Comparison of ENCODE assay signal across 20 cellular contexts in genomic region chr13:80577285-80577684, GRCh38.
A peak's percentile ranks its signal among the peaks of the same experiment; 100 is the strongest.
DNase-seq lines count a peak whose midpoint lies in the region; ATAC-seq, FAIRE-seq and TF ChIP-seq lines count a peak whose summit lies in the region.
"Had no signal": no experiment of that assay in that cellular context is flagged by ENCODE, and none has a peak within 500 bp of the region (broad histone marks: within the 10 kb centered on the region; RNA-seq: fewer than 3 reads in every experiment).

No MANE protein-coding gene starts in this region.

- no peak overlapping the region for H2BK20ac ChIP-seq in H1 (ENCODE audit: low read length)

- no peak for TF ChIP-seq POLR2A in H1 (IDR thresholded peaks at IDR 0.05; ENCODE audit: control extremely low read depth in 1 of 2, low read depth in 2 of 2, low read length in 2 of 2)

- POLR2A ChIA-PET in H1 (lab: Charles Lee; ENCODE audit: partially characterized antibody) = no interaction called here

- H2BK120ac ChIP-seq in H1 (replicated peaks; ENCODE audit: low read depth, low read length) (no peak overlapping the region), mesendoderm (ENCODE audit: low read depth, low read length) (no peak overlapping the region)

- no peak overlapping the region for H2AK5ac ChIP-seq in H1 (ENCODE audit: low read depth, low read length)
- no peak overlapping the region for H2AK5ac ChIP-seq in mesendoderm (ENCODE audit: low read length)

- H3K18ac ChIP-seq in H1 (ENCODE audit: extremely low read depth, low read length) (no peak overlapping the region), mesendoderm (ENCODE audit: low read length) (no peak overlapping the region)

- peak in 1 of 2 experiments; percentile 37; a peak in 1 of 4 replicates for TF ChIP-seq RAD21 in H1 (IDR thresholded peaks at IDR 0.05 in 1 of 2, conservative IDR thresholded peaks at IDR 0.05 in 1 of 2; ENCODE audit: low read depth in 2 of 2, low read length in 2 of 2)

- H3K56ac ChIP-seq in H1 (replicated peaks; ENCODE audit: insufficient read length, low read depth, low read length) (no peak overlapping the region), mesendoderm (ENCODE audit: low read length) (no peak overlapping the region)

- no peaks in the 10 kb centered on the region for H3K23me2 ChIP-seq in H1 (ENCODE audit: low read depth, low read length)

- H3K4me1 ChIP-seq in H1 (replicated peaks in 1 of 4; ENCODE audit: control insufficient read depth in 3 of 4, insufficient read depth in 4 of 4, low read length in 3 of 4) (no peaks in the 10 kb centered on the region; a peak in 2 of 7 replicates), mesendoderm (ENCODE audit: control insufficient read depth, low read depth, low read length) (no peaks in the 10 kb centered on the region), foreskin keratinocyte (no peaks in the 10 kb centered on the region)
- H3K4me1 ChIP-seq: BLaER1, HAP-1, SJSA1 had no signal

- no peak overlapping the region for H3K27ac ChIP-seq in H1 (ENCODE audit: low read depth, low read length)
- no peak overlapping the region for H3K27ac ChIP-seq in mesendoderm (ENCODE audit: low read depth, low read length)
- H3K27ac ChIP-seq in foreskin keratinocyte = no peak overlapping the region
- H3K27ac ChIP-seq: BLaER1, SJSA1 had no signal

- H2BK15ac ChIP-seq in H1 (ENCODE audit: low read length) = no peak overlapping the region
- no peak overlapping the region for H2BK15ac ChIP-seq in mesendoderm (replicated peaks; ENCODE audit: low read depth)

- no peak overlapping the region for H3K14ac ChIP-seq in H1 (ENCODE audit: insufficient read length)

- H4K20me1 ChIP-seq in H1 (replicated peaks in 1 of 2; ENCODE audit: control insufficient read depth in 1 of 2, insufficient read depth in 2 of 2, low read length in 2 of 2) = no peaks in the 10 kb centered on the region
- H4K20me1 ChIP-seq: BLaER1 had no signal

- H3K79me1 ChIP-seq in H1 (ENCODE audit: low read depth, low read length) (no peaks in the 10 kb centered on the region), mesendoderm (ENCODE audit: low read length) (no peaks in the 10 kb centered on the region)

- no peak overlapping the region for H2BK12ac ChIP-seq in H1 (ENCODE audit: low read depth, low read length)

- DNase-seq in Right ventricle myocardium inferior (ENCODE audit: missing footprints) (peak; percentile 7), left cardiac atrium (no peak), H1 (ENCODE audit: low read depth in 1 of 2, low spot score in 2 of 2) (no peak), mesendoderm (peak; percentile 27), HUDEP-2 (lab: John Stamatoyannopoulos, UW; ENCODE audit: unreplicated experiment in 76 of 76) (no peak), foreskin keratinocyte (no peak)
- DNase-seq: 8988T; CD4-positive, CD25-positive, alpha-beta regulatory T cell; HFFc6; NCI-H1105; NCI-H1436 treated with DMSO at 0.1 percent for 48 hours; NCI-H187 treated with DMSO at 0.1 percent for 48 hours; NCI-H748 treated with DMSO at 0.1 percent for 48 hours had no signal

- no peak overlapping the region for H4K91ac ChIP-seq in H1 (replicated peaks; ENCODE audit: insufficient read length, low read length)

- CTCF ChIA-PET in H1 (lab: Charles Lee; ENCODE audit: partially characterized antibody) = interaction anchor here (0.8 to 1.3 kb wide), 7 partner anchors 11 to 433 kb away, joined by 3 read pairs; no protein-coding TSS in a partner anchor

- H3K36me3 ChIP-seq in H1 (ENCODE audit: control insufficient read depth in 2 of 4, insufficient read depth in 4 of 4, low read length in 3 of 4) (no peaks in the 10 kb centered on the region), mesendoderm (ENCODE audit: control insufficient read depth, insufficient read depth, low read length) (no peaks in the 10 kb centered on the region)
- H3K36me3 ChIP-seq: BLaER1, HAP-1, SJSA1 had no signal

- H2BK5ac ChIP-seq in H1 (ENCODE audit: low read depth, low read length) (no peak overlapping the region), mesendoderm (ENCODE audit: low read length) (no peak overlapping the region)

- intact Hi-C loops in Right ventricle myocardium inferior (cut with DNase I) (no loop called here), left cardiac atrium (cut with DNase I) (no loop called here)

- H3K4me3 ChIP-seq in H1 (ENCODE audit: extremely low read depth in 1 of 4, insufficient read depth in 2 of 4, low read depth in 3 of 4, low read length in 4 of 4) = no peak overlapping the region
- no peak overlapping the region for H3K4me3 ChIP-seq in mesendoderm (ENCODE audit: low read length)
- H3K4me3 ChIP-seq: BLaER1, HAP-1, SJSA1 had no signal

- H3K9ac ChIP-seq in H1 (replicated peaks in 1 of 4; ENCODE audit: extremely low read depth in 1 of 4, low read depth in 3 of 4, low read length in 3 of 4) (no peak overlapping the region), mesendoderm (ENCODE audit: low read length) (no peak overlapping the region)
- H3K9ac ChIP-seq: BLaER1 had no signal

- H3K79me2 ChIP-seq in H1 (ENCODE audit: control insufficient read depth in 1 of 2, insufficient read depth in 2 of 2, low read length in 2 of 2) (no peaks in the 10 kb centered on the region), mesendoderm (ENCODE audit: control insufficient read depth, insufficient read depth, low read length) (no peaks in the 10 kb centered on the region)

- no peak overlapping the region for H4K5ac ChIP-seq in H1 (ENCODE audit: insufficient read length, low read depth, low read length)
- H4K5ac ChIP-seq in mesendoderm (ENCODE audit: low read length) = no peak overlapping the region

- H3K4ac ChIP-seq in H1 (replicated peaks; ENCODE audit: insufficient read length, low read depth, low read length) = no peak overlapping the region
- H3K4ac ChIP-seq in mesendoderm (ENCODE audit: low read depth, low read length) = no peak overlapping the region

- no peak overlapping the region for H4K8ac ChIP-seq in H1 (ENCODE audit: extremely low read depth, insufficient read depth, low read length)
- H4K8ac ChIP-seq in mesendoderm (ENCODE audit: low read depth, low read length) = no peak overlapping the region

- H3K23ac ChIP-seq in H1 (ENCODE audit: insufficient read length) = no peak overlapping the region
- no peak overlapping the region for H3K23ac ChIP-seq in mesendoderm (ENCODE audit: low read length)

- H2AFZ ChIP-seq in H1 (ENCODE audit: low read length) = no peak overlapping the region

- H3K27me3 ChIP-seq in H1 (replicated peaks in 1 of 4; ENCODE audit: control insufficient read depth in 3 of 4, extremely low read depth in 1 of 4, insufficient read depth in 3 of 4, low read length in 3 of 4) (no peaks in the 10 kb centered on the region), mesendoderm (ENCODE audit: insufficient read depth, low read length, poor library complexity) (no peaks in the 10 kb centered on the region), foreskin keratinocyte (no peaks in the 10 kb centered on the region)
- H3K27me3 ChIP-seq: BLaER1, SJSA1 had no signal

- no peak overlapping the region for H3K4me2 ChIP-seq in H1 (ENCODE audit: insufficient read depth in 1 of 2, low read depth in 2 of 2, low read length in 2 of 2)
- H3K4me2 ChIP-seq in mesendoderm (ENCODE audit: low read length) = no peak overlapping the region
- H3K4me2 ChIP-seq: BLaER1 had no signal

- TF ChIP-seq CTCF in H1 (IDR thresholded peaks at IDR 0.05; ENCODE audit: control extremely low read depth in 1 of 3, insufficient read depth in 1 of 3, low read depth in 1 of 3, low read length in 3 of 3) (peak; percentile 3 to 34 (median 13); a peak in 3 of 4 replicates), foreskin keratinocyte (conservative IDR thresholded peaks at IDR 0.05) (no peak)

- no peaks in the 10 kb centered on the region; a peak in 1 of 4 replicates for H3K9me3 ChIP-seq in H1 (ENCODE audit: insufficient read depth in 2 of 2, low read depth in 1 of 2, low read length in 1 of 2)
- H3K9me3 ChIP-seq: BLaER1, HAP-1 had no signal

- WGBS in H1 (ENCODE audit: extremely low coverage in 1 of 2, insufficient coverage in 1 of 2, insufficient read length in 1 of 2, insufficient replicate concordance in 2 of 2, low coverage in 1 of 2, low lambda C conversion rate in 2 of 2, missing lambda C conversion rate in 1 of 2), 2 experiments = 55% methylated on average over 5 of the region's 5 CpGs; no CpG with 5 or more reads in 1 of the 2 experiments
- WGBS in mesendoderm (ENCODE audit: extremely low coverage, insufficient coverage, low lambda C conversion rate) = no CpG with 5 or more reads among the region's 5 CpGs

- no peak for TF ChIP-seq EP300 in H1 (IDR thresholded peaks at IDR 0.05; ENCODE audit: borderline replicate concordance in 1 of 2, low read depth in 2 of 2, low read length in 2 of 2)

- ATAC-seq in Right ventricle myocardium inferior = no peak
- no peak for ATAC-seq in left cardiac atrium
- no peak for ATAC-seq in foreskin keratinocyte
- ATAC-seq in HG03135 (IDR thresholded peaks at IDR 0.05; ENCODE audit: unreplicated experiment) = no peak

- FAIRE-seq in H1 (lab: Jason Lieb, UNC) = no peak
- FAIRE-seq: D721Med, GM18507, RCC 7860 had no signal

TF ChIP-seq in H1, 55 proteins besides CTCF, POLR2A, EP300 and RAD21:
- no peak for TF ChIP-seq JUN (IDR thresholded peaks at IDR 0.05; ENCODE audit: low read depth, low read length)
- TF ChIP-seq MAFK (IDR thresholded peaks at IDR 0.05; ENCODE audit: low read depth, low read length) = no peak
- no peak for TF ChIP-seq CTBP2 (IDR thresholded peaks at IDR 0.05; ENCODE audit: borderline replicate concordance, insufficient read depth, insufficient read length, low read length)
TF ChIP-seq in H1: peak in this region for 0.

Comparison
In these comparisons a context has a peak if more than half of its experiments do, and no peak if none do; other contexts are left out.
1. DNase-seq: peak in Right ventricle myocardium inferior (single experiment) and mesendoderm (single experiment); none in left cardiac atrium (single experiment), H1 (0 of 2), HUDEP-2 (0 of 76) and foreskin keratinocyte (0 of 2).